ENCODE assay signal across 8 cellular contexts in the genomic region with DNA sequence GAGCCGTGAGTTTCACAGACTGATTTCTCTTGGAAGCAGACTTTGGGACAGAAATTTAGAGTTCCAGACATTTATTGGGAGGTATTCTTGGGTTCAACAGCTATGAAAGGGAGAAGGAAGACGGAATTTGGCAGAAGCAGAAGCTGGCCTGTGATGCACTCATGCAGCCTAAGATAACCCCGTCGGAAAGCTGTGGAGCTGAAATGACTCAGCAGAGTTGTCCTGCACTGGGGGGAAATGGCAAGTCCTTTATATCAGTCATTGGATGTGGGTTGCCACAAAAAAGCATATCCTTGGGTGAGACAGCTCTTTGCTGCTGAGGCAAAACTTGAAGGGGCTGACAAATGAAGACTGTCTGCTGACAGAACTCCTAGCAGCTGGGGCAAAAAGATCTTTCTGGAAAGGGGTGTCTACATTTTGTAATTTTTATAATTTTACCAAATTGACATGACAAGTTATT. TPM values are rescaled to one million over a fixed set of nuclear protein-coding genes. Genes with fewer than 3 reads are reported as not detected.
DNase-seq lines count a peak whose midpoint lies in the region; ATAC-seq and TF ChIP-seq lines count a peak whose summit lies in the region.

No MANE protein-coding gene starts in this region.

- H3K4me3 ChIP-seq in left lung: no peak overlapping the region

- H3K27me3 ChIP-seq in left lung: no peaks in the 10 kb centered on the region

- H3K36me3 Mint-ChIP-seq in activated T-cell treated with anti-CD3 and anti-CD28 coated beads, Interleukin-2, amount 50 U/mL, for 4 hours (ENCODE audit: insufficient read depth): no peaks in the 10 kb centered on the region

- no peak for TF ChIP-seq CTCF in left lung (IDR thresholded peaks at IDR 0.05)

- H3K36me3 ChIP-seq in left lung: no peaks in the 10 kb centered on the region

- DNase-seq in GDM1 (lab: John Stamatoyannopoulos, UW) (peak; percentile 95), left lung (peak in 1 of 2 donors; percentile 57), NCI-H1092 (lab: John Stamatoyannopoulos, UW) (no peak), NCI-H1048 (lab: John Stamatoyannopoulos, UW) (no peak), NCI-H748 (lab: John Stamatoyannopoulos, UW; ENCODE audit: unreplicated experiment) (no peak)
- no peak for DNase-seq in activated T-cell treated with anti-CD3 and anti-CD28 coated beads, Interleukin-2, amount 50 U/mL, for 4 hours

- no peaks in the 10 kb centered on the region for H3K9me3 ChIP-seq in left lung

- no peak overlapping the region for H3K4me3 Mint-ChIP-seq in activated T-cell treated with anti-CD3 and anti-CD28 coated beads, Interleukin-2, amount 50 U/mL, for 4 hours

- peaks cover 2% of the 10 kb centered on the region for H3K27me3 Mint-ChIP-seq in activated T-cell treated with anti-CD3 and anti-CD28 coated beads, Interleukin-2, amount 50 U/mL, for 4 hours (ENCODE audit: low read depth)

- peaks cover 0 to 13% of the 10 kb centered on the region in 2 donors for H3K4me1 ChIP-seq in left lung

- peaks cover 2% of the 10 kb centered on the region for H3K4me1 Mint-ChIP-seq in activated T-cell treated with anti-CD3 and anti-CD28 coated beads, Interleukin-2, amount 50 U/mL, for 4 hours (ENCODE audit: low read depth)

- intact Hi-C loops in left lung (cut with DNase I): no loop called here

- no peak overlapping the region for H3K27ac ChIP-seq in left lung

- H3K9me3 Mint-ChIP-seq in activated T-cell treated with anti-CD3 and anti-CD28 coated beads, Interleukin-2, amount 50 U/mL, for 4 hours: no peaks in the 10 kb centered on the region

- peak; percentile 72 for ATAC-seq in HG03378 (IDR thresholded peaks at IDR 0.05; ENCODE audit: unreplicated experiment)
- peak; percentile 79 for ATAC-seq in activated T-cell treated with anti-CD3 and anti-CD28 coated beads, Interleukin-2, amount 50 U/mL, for 4 hours
- ATAC-seq in left lung: peak; percentile 83
- ATAC-seq in HG03025 (IDR thresholded peaks at IDR 0.05; ENCODE audit: low FRiP score, unreplicated experiment): no peak

RNA-seq across cellular contexts. Expression of gene MICU1, which starts 11.5 kb away (rescaled TPM):
- 10 to 100 TPM; 30.3 to 37.3 (median 36.4) TPM for total RNA-seq in activated T-cell treated with anti-CD3 and anti-CD28 coated beads, Interleukin-2, amount 50 U/mL, for 4 hours
- total RNA-seq in left lung: 10 to 100 TPM; 54.0 to 57.5 TPM

RNA-seq across cellular contexts. Expression of gene MCU, which starts 54.5 kb away (rescaled TPM):
- total RNA-seq in activated T-cell treated with anti-CD3 and anti-CD28 coated beads, Interleukin-2, amount 50 U/mL, for 4 hours: 10 to 100 TPM in 1 of 3 donors, 1 to 10 TPM in 2; 9.2 to 10.9 (median 9.7) TPM
- 10 to 100 TPM; 39.4 to 48.8 TPM for total RNA-seq in left lung
